In genomic region chrX:121236040-121236439, GRCh38 we compare ENCODE assay signal across 39 cellular contexts.
"Had no signal": no experiment of that assay in that cellular context is flagged by ENCODE, and none has a peak within 500 bp of the region (broad histone marks: within the 10 kb centered on the region; RNA-seq: fewer than 3 reads in every experiment).

No MANE protein-coding gene starts in this region.

- H3K4me3 ChIP-seq: adrenal gland, ascending aorta, body of pancreas, breast epithelium, cardiac muscle cell had no signal

- ATAC-seq: activated naive CD4-positive, alpha-beta T cell treated with anti-CD3 and anti-CD28 coated beads, Interleukin-2, amount 50 U/mL, for 72 hours; activated naive CD8-positive, alpha-beta T cell treated with anti-CD3 and anti-CD28 coated beads, Interleukin-2, amount 50 U/mL, for 24 hours; activated T-cell treated with anti-CD3 and anti-CD28 coated beads, Interleukin-2, amount 50 U/mL, for 4 hours; activated T-cell treated with anti-CD3 and anti-CD28 coated beads, Interleukin-2, amount 50 U/mL, for 72 hours; activated T-helper 17 cell treated with anti-CD3 and anti-CD28 coated beads, Interleukin-2, amount 50 U/mL, for 72 hours; body of pancreas had no signal

- H3K4me1 Mint-ChIP-seq: activated naive CD4-positive, alpha-beta T cell treated with anti-CD3 and anti-CD28 coated beads, Interleukin-2, amount 10 ng/mL, durations not matched to agents 7 days and 5 days; activated naive CD4-positive, alpha-beta T cell treated with anti-CD3 and anti-CD28 coated beads, Interleukin-2, amount 50 U/mL, for 24 hours; activated naive CD8-positive, alpha-beta T cell treated with anti-CD3 and anti-CD28 coated beads for 36 hours; activated naive CD8-positive, alpha-beta T cell treated with anti-CD3 and anti-CD28 coated beads, Interleukin-2, amount 10 ng/mL, durations not matched to agents 7 days and 5 days; activated naive CD8-positive, alpha-beta T cell treated with anti-CD3 and anti-CD28 coated beads, Interleukin-2, amount 50 U/mL, for 24 hours; activated T-helper 17 cell treated with anti-CD3 and anti-CD28 coated beads, Interleukin-2, amount 50 U/mL, for 72 hours; brain; central memory CD8-positive, alpha-beta T cell had no signal

- H3K36me3 Mint-ChIP-seq: activated naive CD4-positive, alpha-beta T cell treated with anti-CD3 and anti-CD28 coated beads, Interleukin-2, amount 10 ng/mL, durations not matched to agents 7 days and 5 days; activated naive CD4-positive, alpha-beta T cell treated with anti-CD3 and anti-CD28 coated beads, Interleukin-2, amount 50 U/mL, for 24 hours; activated naive CD4-positive, alpha-beta T cell treated with anti-CD3 and anti-CD28 coated beads, Interleukin-2, amount 50 U/mL, for 72 hours; activated naive CD8-positive, alpha-beta T cell; activated naive CD8-positive, alpha-beta T cell treated with anti-CD3 and anti-CD28 coated beads for 36 hours; activated naive CD8-positive, alpha-beta T cell treated with anti-CD3 and anti-CD28 coated beads, Interleukin-2, amount 10 ng/mL, durations not matched to agents 7 days and 5 days; brain had no signal

- H3K4me3 Mint-ChIP-seq: activated naive CD4-positive, alpha-beta T cell treated with anti-CD3 and anti-CD28 coated beads for 36 hours; activated naive CD4-positive, alpha-beta T cell treated with anti-CD3 and anti-CD28 coated beads, Interleukin-2, amount 10 ng/mL, durations not matched to agents 7 days and 5 days; activated naive CD4-positive, alpha-beta T cell treated with anti-CD3 and anti-CD28 coated beads, Interleukin-2, amount 50 U/mL, for 24 hours; activated naive CD8-positive, alpha-beta T cell; activated naive CD8-positive, alpha-beta T cell treated with anti-CD3 and anti-CD28 coated beads for 36 hours; activated naive CD8-positive, alpha-beta T cell treated with anti-CD3 and anti-CD28 coated beads, Interleukin-2, amount 10 ng/mL, durations not matched to agents 7 days and 5 days; activated naive CD8-positive, alpha-beta T cell treated with anti-CD3 and anti-CD28 coated beads, Interleukin-2, amount 50 U/mL, for 24 hours; activated T-cell treated with anti-CD3 and anti-CD28 coated beads, Interleukin-2, amount 50 U/mL, for 24 hours; activated T-cell treated with anti-CD3 and anti-CD28 coated beads, Interleukin-2, amount 50 U/mL, for 4 hours; activated T-cell treated with anti-CD3 and anti-CD28 coated beads, Interleukin-2, amount 50 U/mL, for 72 hours; activated T-helper 1 cell treated with anti-CD3 and anti-CD28 coated beads, Interleukin-12 subunit alpha, Interleukin-12 subunit beta, Interleukin-2, Interleukin-4 antibody, amounts not matched to agents 30 ng/mL and 10 ng/mL and 1 ng/mL, durations not matched to agents 14 hours and 24 hours and 36 hours; activated T-helper 17 cell treated with anti-CD3 and anti-CD28 coated beads, Interleukin-2, amount 50 U/mL, for 72 hours; brain; central memory CD8-positive, alpha-beta T cell had no signal

- H3K9me3 ChIP-seq: adrenal gland, ascending aorta, body of pancreas, breast epithelium had no signal

- H3K9me3 Mint-ChIP-seq: activated naive CD4-positive, alpha-beta T cell treated with anti-CD3 and anti-CD28 coated beads for 36 hours; activated naive CD4-positive, alpha-beta T cell treated with anti-CD3 and anti-CD28 coated beads, Interleukin-2, amount 10 ng/mL, durations not matched to agents 7 days and 5 days; activated naive CD4-positive, alpha-beta T cell treated with anti-CD3 and anti-CD28 coated beads, Interleukin-2, amount 50 U/mL, for 24 hours; activated naive CD4-positive, alpha-beta T cell treated with anti-CD3 and anti-CD28 coated beads, Interleukin-2, amount 50 U/mL, for 72 hours; activated naive CD8-positive, alpha-beta T cell treated with anti-CD3 and anti-CD28 coated beads for 36 hours; activated naive CD8-positive, alpha-beta T cell treated with anti-CD3 and anti-CD28 coated beads, Interleukin-2, amount 50 U/mL, for 24 hours; activated T-cell treated with anti-CD3 and anti-CD28 coated beads, Interleukin-2, amount 50 U/mL, for 24 hours; activated T-cell treated with anti-CD3 and anti-CD28 coated beads, Interleukin-2, amount 50 U/mL, for 4 hours; activated T-cell treated with anti-CD3 and anti-CD28 coated beads, Interleukin-2, amount 50 U/mL, for 72 hours; activated T-helper 1 cell treated with anti-CD3 and anti-CD28 coated beads, Interleukin-12 subunit alpha, Interleukin-12 subunit beta, Interleukin-2, Interleukin-4 antibody, amounts not matched to agents 30 ng/mL and 10 ng/mL and 1 ng/mL, durations not matched to agents 14 hours and 24 hours and 36 hours; activated T-helper 17 cell treated with anti-CD3 and anti-CD28 coated beads, Interleukin-2, amount 50 U/mL, for 72 hours; central memory CD8-positive, alpha-beta T cell had no signal

- FAIRE-seq: bronchial epithelial cell had no signal

- H3K4me1 ChIP-seq: adrenal gland, ascending aorta, body of pancreas, breast epithelium had no signal

- H3K27ac ChIP-seq: adrenal gland, ascending aorta, body of pancreas, brain microvascular endothelial cell, breast epithelium, cardiac muscle cell had no signal

- DNase-seq: activated effector memory CD4-positive, alpha-beta T cell treated with anti-CD3 and anti-CD28 coated beads, Interleukin-2, amount 50 U/mL, for 16 hours; activated effector memory CD4-positive, alpha-beta T cell treated with Interleukin-2 at 50 U/mL for 16 hours; activated gamma-delta T cell; activated gamma-delta T cell treated with Interleukin-2 at 50 U/mL for 16 hours; activated naive CD4-positive, alpha-beta T cell; activated naive CD4-positive, alpha-beta T cell treated with anti-CD3 and anti-CD28 coated beads for 36 hours; activated naive CD4-positive, alpha-beta T cell treated with anti-CD3 and anti-CD28 coated beads, Interleukin-2, amount 10 ng/mL, durations not matched to agents 7 days and 5 days; activated naive CD4-positive, alpha-beta T cell treated with anti-CD3 and anti-CD28 coated beads, Interleukin-2, amount 50 U/mL, for 16 hours; activated naive CD4-positive, alpha-beta T cell treated with Interleukin-2 at 50 U/mL for 16 hours; activated naive CD8-positive, alpha-beta T cell treated with anti-CD3 and anti-CD28 coated beads for 36 hours; activated naive CD8-positive, alpha-beta T cell treated with anti-CD3 and anti-CD28 coated beads, Interleukin-2, amount 10 ng/mL, durations not matched to agents 7 days and 5 days; activated naive CD8-positive, alpha-beta T cell treated with anti-CD3 and anti-CD28 coated beads, Interleukin-2, amount 50 U/mL, for 24 hours; activated T-cell treated with anti-CD3 and anti-CD28 coated beads, Interleukin-2, amount 50 U/mL, for 1 hour; activated T-cell treated with anti-CD3 and anti-CD28 coated beads, Interleukin-2, amount 50 U/mL, for 24 hours; activated T-cell treated with anti-CD3 and anti-CD28 coated beads, Interleukin-2, amount 50 U/mL, for 4 hours; activated T-cell treated with anti-CD3 and anti-CD28 coated beads, Interleukin-2, amount 50 U/mL, for 48 hours; activated T-cell treated with anti-CD3 and anti-CD28 coated beads, Interleukin-2, amount 50 U/mL, for 72 hours; adrenal gland; amniotic stem cell; amygdala; anterior cingulate cortex; aorta; body of pancreas; brain microvascular endothelial cell; caudate nucleus; central memory CD4-positive, alpha-beta T cell; cerebellar nuclear complex had no signal

- H3K36me3 ChIP-seq: adrenal gland, ascending aorta, brain microvascular endothelial cell, breast epithelium, cardiac muscle cell had no signal

- H3K27me3 ChIP-seq: adrenal gland, ascending aorta, body of pancreas, brain microvascular endothelial cell, cardiac muscle cell had no signal

- H3K27me3 Mint-ChIP-seq: activated naive CD4-positive, alpha-beta T cell treated with anti-CD3 and anti-CD28 coated beads, Interleukin-2, amount 10 ng/mL, durations not matched to agents 7 days and 5 days; activated naive CD8-positive, alpha-beta T cell; activated naive CD8-positive, alpha-beta T cell treated with anti-CD3 and anti-CD28 coated beads for 36 hours; activated naive CD8-positive, alpha-beta T cell treated with anti-CD3 and anti-CD28 coated beads, Interleukin-2, amount 10 ng/mL, durations not matched to agents 7 days and 5 days; activated naive CD8-positive, alpha-beta T cell treated with anti-CD3 and anti-CD28 coated beads, Interleukin-2, amount 50 U/mL, for 24 hours; activated T-helper 17 cell treated with anti-CD3 and anti-CD28 coated beads, Interleukin-2, amount 50 U/mL, for 72 hours; brain; central memory CD8-positive, alpha-beta T cell had no signal

- H3K27ac Mint-ChIP-seq: activated naive CD4-positive, alpha-beta T cell treated with anti-CD3 and anti-CD28 coated beads for 36 hours; activated naive CD4-positive, alpha-beta T cell treated with anti-CD3 and anti-CD28 coated beads, Interleukin-2, amount 10 ng/mL, durations not matched to agents 7 days and 5 days; activated naive CD4-positive, alpha-beta T cell treated with anti-CD3 and anti-CD28 coated beads, Interleukin-2, amount 50 U/mL, for 24 hours; activated naive CD4-positive, alpha-beta T cell treated with anti-CD3 and anti-CD28 coated beads, Interleukin-2, amount 50 U/mL, for 72 hours; activated naive CD8-positive, alpha-beta T cell; activated naive CD8-positive, alpha-beta T cell treated with anti-CD3 and anti-CD28 coated beads for 36 hours; activated naive CD8-positive, alpha-beta T cell treated with anti-CD3 and anti-CD28 coated beads, Interleukin-2, amount 10 ng/mL, durations not matched to agents 7 days and 5 days; activated naive CD8-positive, alpha-beta T cell treated with anti-CD3 and anti-CD28 coated beads, Interleukin-2, amount 50 U/mL, for 24 hours; activated T-cell treated with anti-CD3 and anti-CD28 coated beads, Interleukin-2, amount 50 U/mL, for 24 hours; activated T-cell treated with anti-CD3 and anti-CD28 coated beads, Interleukin-2, amount 50 U/mL, for 72 hours; activated T-helper 1 cell treated with anti-CD3 and anti-CD28 coated beads, Interleukin-12 subunit alpha, Interleukin-12 subunit beta, Interleukin-2, Interleukin-4 antibody, amounts not matched to agents 30 ng/mL and 10 ng/mL and 1 ng/mL, durations not matched to agents 14 hours and 24 hours and 36 hours; activated T-helper 17 cell treated with anti-CD3 and anti-CD28 coated beads, Interleukin-2, amount 50 U/mL, for 72 hours; activated T-helper 2 cell treated with anti-CD3 and anti-CD28 coated beads, Interferon-gamma antibody, Interleukin-2, Interleukin-4, amounts not matched to agents 10 μg/mL and 5 μg/mL and 100 μg/mL, durations not matched to agents 14 hours and 24 hours and 36 hours; brain had no signal
